In the genomic region with DNA sequence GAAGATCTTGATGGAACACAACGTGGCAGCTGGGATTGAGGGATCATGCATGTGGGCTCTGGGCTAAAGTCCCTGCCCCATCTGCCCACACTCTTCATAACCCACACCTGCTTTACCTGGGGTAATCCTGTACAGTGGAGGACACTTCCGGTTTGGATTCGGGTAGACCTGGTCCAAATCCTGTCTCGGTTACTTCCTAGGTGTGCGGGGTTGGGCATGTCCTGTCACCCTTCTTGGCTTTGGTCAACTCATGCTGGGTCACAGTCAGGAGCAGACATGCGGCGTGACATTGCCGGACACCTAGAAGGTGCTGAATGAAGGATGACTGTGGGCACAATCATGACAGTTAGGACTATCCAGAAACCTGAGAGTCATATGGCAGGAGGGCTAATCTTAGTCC, we compare ENCODE assay signal across 8 cellular contexts. TPM values are rescaled to one million over a fixed set of nuclear protein-coding genes. Genes with fewer than 3 reads are reported as not detected.
"Had no signal": no experiment of that assay in that cellular context is flagged by ENCODE, and none has a peak within 500 bp of the region (broad histone marks: within the 10 kb centered on the region; RNA-seq: fewer than 3 reads in every experiment).

No MANE protein-coding gene starts in this region.

- FAIRE-seq: H54, HTR-8/SVneo had no signal

- H3K4me3 ChIP-seq: GM23338, K562 had no signal

- H2AFZ ChIP-seq: GM23338 had no signal

- H3K4me2 ChIP-seq: GM23338 had no signal

- DNase-seq: H9, HCEC 1CT, IMR-90 had no signal

RNA-seq across cellular contexts. Expression of a gene that starts 30.7 kb away (rescaled TPM):
- total RNA-seq: HT-29, IMR-90 had no signal
- polyA plus RNA-seq: IMR-90 had no signal
